8 cellular contexts compared by ENCODE assay signal in the genomic region with DNA sequence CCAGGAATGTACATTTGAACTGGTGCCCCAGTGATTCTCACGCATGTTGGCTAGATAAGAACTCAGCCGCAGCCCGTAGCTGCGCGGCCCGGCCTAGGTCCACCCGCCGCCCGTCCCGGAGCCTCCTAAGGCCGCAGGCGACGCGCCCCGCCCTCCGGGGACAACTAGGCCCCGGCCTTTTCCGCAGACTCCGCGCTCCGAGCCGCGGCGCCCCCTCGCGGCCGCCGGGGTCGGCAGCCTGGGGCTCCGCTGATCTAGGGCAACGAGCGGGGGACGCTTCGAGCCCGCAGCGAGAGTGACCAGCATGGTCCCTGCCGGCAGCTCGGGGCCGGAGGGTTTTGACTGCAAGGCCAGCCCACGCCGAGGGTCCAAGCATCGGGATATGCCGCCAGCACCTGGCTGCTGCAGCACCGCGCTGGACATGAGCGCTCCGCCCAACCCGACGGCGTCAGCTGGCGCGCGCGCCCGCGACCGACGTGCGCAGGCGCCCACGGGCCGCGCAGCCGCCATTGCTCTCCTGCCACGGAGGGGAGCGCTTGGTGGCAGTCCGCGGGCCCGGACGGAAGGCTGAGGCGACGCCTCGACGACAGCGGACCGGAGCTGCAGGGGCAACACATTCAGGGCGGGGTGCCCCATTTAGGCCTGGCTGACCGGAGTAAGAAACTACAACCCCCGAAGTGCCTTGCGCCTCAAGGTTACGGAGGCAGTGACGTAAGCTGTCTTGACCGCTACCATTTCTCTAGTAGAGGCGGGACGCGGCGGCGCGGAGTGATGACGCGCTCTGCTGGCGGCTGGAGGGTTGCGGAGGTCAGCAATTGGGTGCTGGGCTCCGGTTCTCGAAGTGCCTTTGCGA. TPM values are rescaled to one million over a fixed set of nuclear protein-coding genes. Genes with fewer than 3 reads are reported as not detected.
A peak's percentile ranks its signal among the peaks of the same experiment; 100 is the strongest.
DNase-seq lines count a peak whose midpoint lies in the region; ATAC-seq and TF ChIP-seq lines count a peak whose summit lies in the region.

A gene with protein sequence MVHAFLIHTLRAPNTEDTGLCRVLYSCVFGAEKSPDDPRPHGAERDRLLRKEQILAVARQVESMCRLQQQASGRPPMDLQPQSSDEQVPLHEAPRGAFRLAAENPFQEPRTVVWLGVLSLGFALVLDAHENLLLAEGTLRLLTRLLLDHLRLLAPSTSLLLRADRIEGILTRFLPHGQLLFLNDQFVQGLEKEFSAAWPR (plus strand): TSS at position 500 of the 853 bp plus-strand sequence. CDS start 1,571 bp downstream, outside the sequence.

- H3K79me2 ChIP-seq in DND-41 (ENCODE audit: insufficient read depth, low read length), result peaks cover 18% of the 10 kb centered on the region
- H3K79me2 ChIP-seq in KMS-11 (ENCODE audit: insufficient read depth, low read depth), result no peaks in the 10 kb centered on the region

- POLR2A ChIA-PET in Panc1 (lab: Charles Lee), result interaction anchor here (0.5 to 0.9 kb wide), 3 partner anchors 19 to 39 kb away, joined by 3 to 4 read pairs (median 3); a partner anchor contains a TSS

- WGBS in esophagus muscularis mucosa, result 0% methylated on average over 13 of the region's 96 CpGs

- H3K36me3 Mint-ChIP-seq in activated T-cell treated with anti-CD3 and anti-CD28 coated beads, Interleukin-2, amount 50 U/mL, for 4 hours (ENCODE audit: insufficient read depth), result peaks cover 4% of the 10 kb centered on the region
- peaks cover 36% of the 10 kb centered on the region for H3K36me3 Mint-ChIP-seq in stimulated activated effector memory CD8-positive, alpha-beta T cell treated with anti-CD3 and anti-CD28 coated beads, Interleukin-12 subunit alpha, Interleukin-12 subunit beta, amount 100 ng/mL, for 72 hours

- H3K4me3 ChIP-seq in DND-41 (ENCODE audit: low read depth in 1 of 2, low read length in 2 of 2), result peak within 1 kb of the TSS; percentile 43 to 77
- no peak within 1 kb of the TSS for H3K4me3 ChIP-seq in KMS-11 (IDR thresholded peaks at IDR 0.05; ENCODE audit: insufficient read depth, low read depth, low read length)
- H3K4me3 ChIP-seq in Panc1 (ENCODE audit: low read depth in 2 of 2, low read length in 2 of 2), result peak within 1 kb of the TSS; percentile 60 to 74
- peak within 1 kb of the TSS; percentile 65 to 85 (median 74) for H3K4me3 ChIP-seq in esophagus muscularis mucosa

- H2AFZ ChIP-seq in DND-41 (ENCODE audit: low read depth, low read length) (peak within 1 kb of the TSS; percentile 89), KMS-11 (ENCODE audit: low read depth) (peak within 1 kb of the TSS; percentile 85)

- peak; percentile 91 for DNase-seq in DND-41
- peak; percentile 88 for DNase-seq in Panc1 (ENCODE audit: low read depth, low spot score)
- DNase-seq in activated T-cell treated with anti-CD3 and anti-CD28 coated beads, Interleukin-2, amount 50 U/mL, for 4 hours, result peak; percentile 86
- peak; percentile 99 for DNase-seq in esophagus muscularis mucosa (ENCODE audit: extremely low spot score)
- DNase-seq in myocyte (ENCODE audit: low read depth), result peak; percentile 97
- peak; percentile 97 to 99 for DNase-seq in stimulated activated effector memory CD8-positive, alpha-beta T cell treated with anti-CD3 and anti-CD28 coated beads, Interleukin-12 subunit alpha, Interleukin-12 subunit beta, amount 100 ng/mL, for 72 hours (ENCODE audit: low spot score in 2 of 2)

- H3K4me2 ChIP-seq in DND-41 (ENCODE audit: insufficient read depth, low read length), result peak within 1 kb of the TSS; percentile 67
- H3K4me2 ChIP-seq in KMS-11, result peak within 1 kb of the TSS; percentile 62

- peak within 1 kb of the TSS; percentile 95 for H3K27ac ChIP-seq in DND-41 (ENCODE audit: low read length)
- peak within 1 kb of the TSS; percentile 94 for H3K27ac ChIP-seq in KMS-11
- peak within 1 kb of the TSS; percentile 89 for H3K27ac ChIP-seq in Panc1 (ENCODE audit: low read length)
- H3K27ac ChIP-seq in esophagus muscularis mucosa (replicated peaks in 1 of 4), result peak within 1 kb of the TSS; percentile 91 to 98 (median 95)

- BruUV-seq in Panc1 (replicated peaks; lab: Mats Ljungman, UMichigan), result no TSS peak

- H3K27me3 ChIP-seq in DND-41 (ENCODE audit: insufficient read depth, low read length, poor library complexity) (no peaks in the 10 kb centered on the region), KMS-11 (ENCODE audit: insufficient read depth, low read depth) (no peaks in the 10 kb centered on the region), Panc1 (ENCODE audit: control insufficient read depth, insufficient read depth, low read length) (no peaks in the 10 kb centered on the region), esophagus muscularis mucosa (no peaks in the 10 kb centered on the region)

- in situ Hi-C loops in Panc1 (cut with HindIII; ENCODE audit: low pct_unique_long_range_greater_than_20kb, low sequenced_read_pairs), result no loop called here

- peaks cover 37% of the 10 kb centered on the region for H3K4me1 Mint-ChIP-seq in activated T-cell treated with anti-CD3 and anti-CD28 coated beads, Interleukin-2, amount 50 U/mL, for 4 hours (ENCODE audit: low read depth)
- peaks cover 45% of the 10 kb centered on the region for H3K4me1 Mint-ChIP-seq in stimulated activated effector memory CD8-positive, alpha-beta T cell treated with anti-CD3 and anti-CD28 coated beads, Interleukin-12 subunit alpha, Interleukin-12 subunit beta, amount 100 ng/mL, for 72 hours

- H3K9me3 ChIP-seq in DND-41 (ENCODE audit: insufficient read depth, low read length, severe bottlenecking) (no peaks in the 10 kb centered on the region), Panc1 (ENCODE audit: control insufficient read depth, insufficient read depth, low read depth, low read length) (no peaks in the 10 kb centered on the region), esophagus muscularis mucosa (no peaks in the 10 kb centered on the region)

- TF ChIP-seq CTCF in DND-41 (IDR thresholded peaks at IDR 0.05; ENCODE audit: borderline replicate concordance, extremely low read depth, low read length, poor library complexity, severe bottlenecking) (peak; percentile 100), KMS-11 (conservative IDR thresholded peaks at IDR 0.05; ENCODE audit: low read depth, low read length) (peak; percentile 78), Panc1 (IDR thresholded peaks at IDR 0.05) (peak; percentile 99), esophagus muscularis mucosa (IDR thresholded peaks at IDR 0.05) (peak; percentile 99 to 100 (median 99))

- H3K4me3 Mint-ChIP-seq in activated T-cell treated with anti-CD3 and anti-CD28 coated beads, Interleukin-2, amount 50 U/mL, for 4 hours, result peak within 1 kb of the TSS; percentile 84
- H3K4me3 Mint-ChIP-seq in stimulated activated effector memory CD8-positive, alpha-beta T cell treated with anti-CD3 and anti-CD28 coated beads, Interleukin-12 subunit alpha, Interleukin-12 subunit beta, amount 100 ng/mL, for 72 hours, result peak within 1 kb of the TSS; percentile 87

- H3K9ac ChIP-seq in DND-41 (ENCODE audit: low read depth, low read length) (peak within 1 kb of the TSS; percentile 80), KMS-11 (peak within 1 kb of the TSS; percentile 96)

- no peaks in the 10 kb centered on the region for H3K27me3 Mint-ChIP-seq in activated T-cell treated with anti-CD3 and anti-CD28 coated beads, Interleukin-2, amount 50 U/mL, for 4 hours (ENCODE audit: low read depth)

- peak; percentile 82 for ATAC-seq in DND-41 (ENCODE audit: insufficient read depth, low read depth)
- peak; percentile 80 for ATAC-seq in GM21737 (IDR thresholded peaks at IDR 0.05; ENCODE audit: unreplicated experiment)
- peak; percentile 91 for ATAC-seq in Panc1
- ATAC-seq in activated T-cell treated with anti-CD3 and anti-CD28 coated beads, Interleukin-2, amount 50 U/mL, for 4 hours, result peak; percentile 91 to 93
- ATAC-seq in stimulated activated effector memory CD8-positive, alpha-beta T cell treated with anti-CD3 and anti-CD28 coated beads, Interleukin-12 subunit alpha, Interleukin-12 subunit beta, amount 100 ng/mL, for 72 hours, result peak; percentile 89

- H3K27ac Mint-ChIP-seq in stimulated activated effector memory CD8-positive, alpha-beta T cell treated with anti-CD3 and anti-CD28 coated beads, Interleukin-12 subunit alpha, Interleukin-12 subunit beta, amount 100 ng/mL, for 72 hours, result peak within 1 kb of the TSS; percentile 96

- no peaks in the 10 kb centered on the region for H3K9me3 Mint-ChIP-seq in activated T-cell treated with anti-CD3 and anti-CD28 coated beads, Interleukin-2, amount 50 U/mL, for 4 hours
- no peaks in the 10 kb centered on the region for H3K9me3 Mint-ChIP-seq in stimulated activated effector memory CD8-positive, alpha-beta T cell treated with anti-CD3 and anti-CD28 coated beads, Interleukin-12 subunit alpha, Interleukin-12 subunit beta, amount 100 ng/mL, for 72 hours

- no peak for TF ChIP-seq POLR2A in esophagus muscularis mucosa (IDR thresholded peaks at IDR 0.05; ENCODE audit: low read depth)

- intact Hi-C loops in Panc1 (cut with micrococcal nuclease; ENCODE audit: unreplicated experiment) (loop anchor here (2.0 kb wide), 1 partner anchor 31 kb away; no protein-coding TSS in a partner anchor), esophagus muscularis mucosa (cut with DNase I) (loop anchor here (2.0 kb wide), 1 partner anchor 33 kb away; a partner anchor contains a TSS)

- H4K20me1 ChIP-seq in DND-41 (ENCODE audit: insufficient read depth, low read length) (no peaks in the 10 kb centered on the region), KMS-11 (ENCODE audit: insufficient read depth) (no peaks in the 10 kb centered on the region)

- no peak for TF ChIP-seq EP300 in esophagus muscularis mucosa (IDR thresholded peaks at IDR 0.05)

- CTCF ChIA-PET in Panc1 (lab: Charles Lee), result interaction anchor here (0.6 to 1.9 kb wide), 6 partner anchors 15 to 39 kb away, joined by 3 to 7 read pairs (median 5); a partner anchor contains a TSS

- H3K36me3 ChIP-seq in DND-41 (ENCODE audit: insufficient read depth, low read length) (peaks cover 32% of the 10 kb centered on the region), KMS-11 (ENCODE audit: insufficient read depth) (no peaks in the 10 kb centered on the region), Panc1 (ENCODE audit: control insufficient read depth, insufficient read depth, low read length) (0 out of 2 replicates have a peak, but pooled peaks cover 4% of the 10 kb centered on the region), esophagus muscularis mucosa (peaks cover 19 to 34% (median 29%) of the 10 kb centered on the region in 4 donors)

- H3K4me1 ChIP-seq in DND-41 (ENCODE audit: insufficient read depth, low read length) (peaks cover 46% of the 10 kb centered on the region), KMS-11 (ENCODE audit: low read depth, poor library complexity, severe bottlenecking) (peaks cover 12% of the 10 kb centered on the region), Panc1 (ENCODE audit: control insufficient read depth, insufficient read depth, low read length) (peaks cover 23% of the 10 kb centered on the region), esophagus muscularis mucosa (peaks cover 28 to 39% (median 33%) of the 10 kb centered on the region in 4 donors)

RNA-seq across cellular contexts. Expression of the gene that starts here (rescaled TPM):
- total RNA-seq in Panc1 (2021; ENCODE audit: unreplicated experiment) (23.1 TPM), esophagus muscularis mucosa (10 to 100 TPM in 3 of 4 donors, 1 to 10 TPM in 1; 7.9 to 11.7 (median 11.2) TPM), myocyte (23.8 and 24.6 TPM in 2 replicates)
- polyA plus RNA-seq in Panc1 (2012; ENCODE audit: insufficient read length), result 28.9 TPM
- total RNA-seq in activated T-cell treated with anti-CD3 and anti-CD28 coated beads, Interleukin-2, amount 50 U/mL, for 4 hours, result 10 to 100 TPM; 14.2 to 17.3 (median 14.7) TPM
- polyA plus RNA-seq in myocyte (2012), result 21.3 TPM
